In the genomic region with DNA sequence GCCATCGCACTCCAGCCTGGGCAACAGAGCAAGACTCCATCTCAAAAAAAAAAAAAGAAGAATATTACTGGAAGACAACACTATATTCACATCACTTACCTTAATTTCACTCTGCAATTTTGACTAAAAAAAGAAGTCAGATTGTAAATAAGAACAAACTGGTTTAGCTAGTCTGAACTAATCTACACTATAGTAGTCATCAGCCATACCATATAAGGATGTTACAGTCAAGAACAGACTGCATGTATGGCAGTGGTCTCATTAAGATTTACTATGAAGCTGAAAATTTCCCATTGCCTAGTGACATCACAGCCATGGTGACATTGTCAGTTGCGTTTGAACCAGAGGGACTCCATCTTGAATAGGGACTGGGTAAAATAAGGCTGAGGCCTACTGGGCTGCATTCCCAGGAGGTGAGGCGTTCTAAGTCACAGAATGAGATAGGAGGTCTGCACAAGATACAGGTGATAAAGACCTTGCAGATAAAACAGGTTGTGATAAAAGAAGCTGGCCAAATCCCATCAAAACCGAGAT, we compare ENCODE assay signal across 1 cellular context.
TF ChIP-seq lines count a peak whose summit lies in the region.

No MANE protein-coding gene starts in this region.

TF ChIP-seq in HEK293T, 16 proteins besides CTCF, POLR2A, EP300 and RAD21 (continued from another document):
- TF ChIP-seq, protein P1, sequence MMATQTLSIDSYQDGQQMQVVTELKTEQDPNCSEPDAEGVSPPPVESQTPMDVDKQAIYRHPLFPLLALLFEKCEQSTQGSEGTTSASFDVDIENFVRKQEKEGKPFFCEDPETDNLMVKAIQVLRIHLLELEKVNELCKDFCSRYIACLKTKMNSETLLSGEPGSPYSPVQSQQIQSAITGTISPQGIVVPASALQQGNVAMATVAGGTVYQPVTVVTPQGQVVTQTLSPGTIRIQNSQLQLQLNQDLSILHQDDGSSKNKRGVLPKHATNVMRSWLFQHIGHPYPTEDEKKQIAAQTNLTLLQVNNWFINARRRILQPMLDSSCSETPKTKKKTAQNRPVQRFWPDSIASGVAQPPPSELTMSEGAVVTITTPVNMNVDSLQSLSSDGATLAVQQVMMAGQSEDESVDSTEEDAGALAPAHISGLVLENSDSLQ (IDR thresholded peaks at IDR 0.05) = no peak
- TF ChIP-seq ARNT (IDR thresholded peaks at IDR 0.05) (no peak), TARDBP (IDR thresholded peaks at IDR 0.05) (no peak), NFRKB (IDR thresholded peaks at IDR 0.05) (no peak)
